ENCODE assay signal across 17 cellular contexts in the genomic region with DNA sequence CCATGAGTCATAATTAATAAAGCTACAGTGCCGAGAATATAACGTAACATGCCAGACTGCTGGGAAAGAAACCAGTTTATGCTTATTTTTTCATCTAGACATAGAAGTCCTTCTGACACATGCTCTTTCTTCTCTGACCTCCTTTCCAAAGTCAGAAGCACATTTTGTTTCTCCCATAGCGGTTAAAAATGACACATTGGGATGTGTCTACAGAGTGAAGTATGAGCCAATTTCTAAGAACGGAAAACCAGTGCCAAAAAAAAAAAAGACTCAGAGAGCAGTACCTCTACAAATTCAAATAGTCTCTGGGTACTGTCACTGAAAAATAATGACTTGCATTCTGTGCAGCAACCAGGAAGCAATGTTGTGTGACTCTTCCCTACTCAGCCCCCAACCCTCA.
A peak's percentile ranks its signal among the peaks of the same experiment; 100 is the strongest.
DNase-seq lines count a peak whose midpoint lies in the region; ATAC-seq and TF ChIP-seq lines count a peak whose summit lies in the region.
"Had no signal": no experiment of that assay in that cellular context is flagged by ENCODE, and none has a peak within 500 bp of the region (broad histone marks: within the 10 kb centered on the region; RNA-seq: fewer than 3 reads in every experiment).

No MANE protein-coding gene starts in this region.

- H3K4me3 ChIP-seq in fibroblast of the aortic adventitia (ENCODE audit: low read depth, low read length) (no peak overlapping the region), gastrocnemius medialis (no peak overlapping the region)
- H3K4me3 ChIP-seq: thoracic aorta had no signal

- TF ChIP-seq POLR2A in gastrocnemius medialis (IDR thresholded peaks at IDR 0.05): no peak

- no peaks in the 10 kb centered on the region for H3K4me1 ChIP-seq in gastrocnemius medialis

- peak; percentile 43 for ATAC-seq in activated T-helper 17 cell treated with anti-CD3 and anti-CD28 coated beads, Interleukin-2, amount 50 U/mL, for 72 hours (replicated peaks)
- ATAC-seq in gastrocnemius medialis: peak; percentile 75 to 81
- no peak for ATAC-seq in GM18861 (IDR thresholded peaks at IDR 0.05; ENCODE audit: unreplicated experiment)
- ATAC-seq: esophagus mucosa, left lobe of liver had no signal

- no peaks in the 10 kb centered on the region for H3K9me3 ChIP-seq in gastrocnemius medialis

- DNase-seq in GM04503 (ENCODE audit: low read depth) (peak; percentile 68), fibroblast of the aortic adventitia (ENCODE audit: low read depth) (peak; percentile 75), gastrocnemius medialis (no peak), SIG-M5 treated with dmso at 0.1 percent for 504 hours (lab: John Stamatoyannopoulos, UW; ENCODE audit: unreplicated experiment) (no peak), mucosa of gallbladder (ENCODE audit: low spot score) (no peak), SW480 (ENCODE audit: low spot score) (no peak)
- DNase-seq: activated CD4-positive, alpha-beta memory T cell treated with anti-CD3 and anti-CD28 coated beads, Interleukin-2, amount 10 ng/mL, durations not matched to agents 7 days and 5 days; aorta; DMS79; stimulated activated CD4-positive, alpha-beta T cell treated with anti-CD3 and anti-CD28 coated beads, Interleukin-2, amount 100 ng/mL, for 48 hours; stimulated activated CD8-positive, alpha-beta memory T cell treated with anti-CD3 and anti-CD28 coated beads, Interleukin-4, amount 100 ng/mL, for 48 hours had no signal

- H3K27me3 Mint-ChIP-seq in activated T-helper 17 cell treated with anti-CD3 and anti-CD28 coated beads, Interleukin-2, amount 50 U/mL, for 72 hours: no peaks in the 10 kb centered on the region
- H3K27me3 Mint-ChIP-seq: activated CD4-positive, alpha-beta memory T cell treated with anti-CD3 and anti-CD28 coated beads, Interleukin-2, amount 10 ng/mL, durations not matched to agents 7 days and 5 days had no signal

- H3K36me3 Mint-ChIP-seq in activated T-helper 17 cell treated with anti-CD3 and anti-CD28 coated beads, Interleukin-2, amount 50 U/mL, for 72 hours (ENCODE audit: low read depth): no peaks in the 10 kb centered on the region

- no peak for TF ChIP-seq CTCF in fibroblast of the aortic adventitia (IDR thresholded peaks at IDR 0.05; ENCODE audit: insufficient read depth, low read length)
- no peak for TF ChIP-seq CTCF in gastrocnemius medialis (IDR thresholded peaks at IDR 0.05 in 4 of 5, conservative IDR thresholded peaks at IDR 0.05 in 1 of 5)

- no peaks in the 10 kb centered on the region for H3K36me3 ChIP-seq in gastrocnemius medialis
- H3K36me3 ChIP-seq: thoracic aorta had no signal

- no peaks in the 10 kb centered on the region for H3K27me3 ChIP-seq in gastrocnemius medialis

- H3K9me3 Mint-ChIP-seq in activated T-helper 17 cell treated with anti-CD3 and anti-CD28 coated beads, Interleukin-2, amount 50 U/mL, for 72 hours: peaks cover 6% of the 10 kb centered on the region

- no peak overlapping the region for H3K27ac Mint-ChIP-seq in activated T-helper 17 cell treated with anti-CD3 and anti-CD28 coated beads, Interleukin-2, amount 50 U/mL, for 72 hours
- H3K27ac Mint-ChIP-seq: activated CD4-positive, alpha-beta memory T cell treated with anti-CD3 and anti-CD28 coated beads, Interleukin-2, amount 10 ng/mL, durations not matched to agents 7 days and 5 days had no signal

- H3K4me1 Mint-ChIP-seq in activated T-helper 17 cell treated with anti-CD3 and anti-CD28 coated beads, Interleukin-2, amount 50 U/mL, for 72 hours: no peaks in the 10 kb centered on the region

- intact Hi-C loops in gastrocnemius medialis (cut with DNase I; ENCODE audit: low total_unique reads): no loop called here

- H3K4me3 Mint-ChIP-seq in activated T-helper 17 cell treated with anti-CD3 and anti-CD28 coated beads, Interleukin-2, amount 50 U/mL, for 72 hours: no peak overlapping the region
- H3K4me3 Mint-ChIP-seq: activated CD4-positive, alpha-beta memory T cell treated with anti-CD3 and anti-CD28 coated beads, Interleukin-2, amount 10 ng/mL, durations not matched to agents 7 days and 5 days had no signal

- H3K27ac ChIP-seq in gastrocnemius medialis: no peak overlapping the region
- H3K27ac ChIP-seq: C4-2B, thoracic aorta had no signal

- in situ Hi-C loops in gastrocnemius medialis (cut with MboI; ENCODE audit: low sequenced_read_pairs in 4 of 4): no loop called here

Comparison
In these comparisons a context has a peak if more than half of its experiments do, and no peak if none do; other contexts are left out.
1. DNase-seq: peak in GM04503 (single experiment) and fibroblast of the aortic adventitia (single experiment); none in gastrocnemius medialis (0 of 2), SIG-M5 treated with dmso at 0.1 percent for 504 hours (single experiment), mucosa of gallbladder (single experiment) and SW480 (single experiment).